ENCODE assay signal across 8 cellular contexts in genomic region chr18:55781481-55781957, GRCh38.
DNase-seq lines count a peak whose midpoint lies in the region; ATAC-seq and TF ChIP-seq lines count a peak whose summit lies in the region.

No MANE protein-coding gene starts in this region.

- peaks cover 10% of the 10 kb centered on the region for H3K27me3 ChIP-seq in iPS-18a (ENCODE audit: control insufficient read depth, insufficient read depth, low read length)

- peak overlapping the region; percentile 25 for H3K27ac ChIP-seq in iPS-18a (ENCODE audit: low read length)
- no peak overlapping the region for H3K27ac ChIP-seq in substantia nigra (ENCODE audit: low read depth, low read length, poor library complexity, severe bottlenecking)

- TF ChIP-seq CTCF in astrocyte of the spinal cord (IDR thresholded peaks at IDR 0.05; ENCODE audit: low read depth, low read length) = peak; percentile 89

- in situ Hi-C loops in astrocyte of the spinal cord (cut with HindIII; ENCODE audit: low sequenced_read_pairs) = no loop called here

- H3K9me3 ChIP-seq in iPS-18a (ENCODE audit: control insufficient read depth, low read depth, low read length) = no peaks in the 10 kb centered on the region

- DNase-seq in Daoy (ENCODE audit: low read depth) (peak; percentile 61), NCI-H146 (lab: John Stamatoyannopoulos, UW) (peak; percentile 81), astrocyte of the spinal cord (ENCODE audit: low read depth, low spot score) (peak; percentile 80), substantia nigra (lab: John Stamatoyannopoulos, UW) (peak in 40 of 49 donors; percentile 4 to 73 (median 42)), cortex of kidney (lab: John Stamatoyannopoulos, UW) (no peak)

- peaks cover 43% of the 10 kb centered on the region for H3K4me1 ChIP-seq in iPS-18a (ENCODE audit: control insufficient read depth, low read depth, low read length)

- H3K36me3 ChIP-seq in iPS-18a (ENCODE audit: control insufficient read depth, low read depth, low read length) = no peaks in the 10 kb centered on the region

- H3K9ac ChIP-seq in iPS-18a (ENCODE audit: low read length) = peak overlapping the region; percentile 39

- H3K4me3 ChIP-seq in astrocyte of the spinal cord (ENCODE audit: low read depth, low read length) (no peak overlapping the region), iPS-18a (ENCODE audit: low read length) (peak overlapping the region; percentile 59)

- ATAC-seq in GM18861 (IDR thresholded peaks at IDR 0.05; ENCODE audit: unreplicated experiment) (no peak), GM18520 (IDR thresholded peaks at IDR 0.05; ENCODE audit: unreplicated experiment) (no peak)
